Comparison of ENCODE assay signal across 12 cellular contexts in genomic region chr5:65262590-65263189, GRCh38.
A peak's percentile ranks its signal among the peaks of the same experiment; 100 is the strongest.
DNase-seq lines count a peak whose midpoint lies in the region; ATAC-seq and TF ChIP-seq lines count a peak whose summit lies in the region.
"Had no signal": no experiment of that assay in that cellular context is flagged by ENCODE, and none has a peak within 500 bp of the region (broad histone marks: within the 10 kb centered on the region; RNA-seq: fewer than 3 reads in every experiment).

No MANE protein-coding gene starts in this region.

- in situ Hi-C loops in astrocyte of the spinal cord (cut with HindIII; ENCODE audit: low sequenced_read_pairs): no loop called here

- peak; percentile 40 for ATAC-seq in stimulated activated naive CD8-positive, alpha-beta T cell treated with anti-CD3 and anti-CD28 coated beads, Interleukin-15, amount 100 ng/mL, for 72 hours
- ATAC-seq in stimulated activated naive CD8-positive, alpha-beta T cell treated with anti-CD3 and anti-CD28 coated beads, Interleukin-15, Interleukin-2, amounts not matched to agents 100 U/mL and 50 U/mL, for 24 hours: no peak
- ATAC-seq: activated T-cell treated with anti-CD3 and anti-CD28 coated beads, Interleukin-2, amount 50 U/mL, for 4 hours; foreskin keratinocyte had no signal

- H3K27me3 ChIP-seq in hepatocyte: no peaks in the 10 kb centered on the region
- H3K27me3 ChIP-seq: foreskin keratinocyte had no signal

- H3K4me1 ChIP-seq in hepatocyte (ENCODE audit: insufficient read depth): peaks cover 17% of the 10 kb centered on the region
- H3K4me1 ChIP-seq: foreskin keratinocyte, parathyroid adenoma had no signal

- peak overlapping the region; percentile 32 for H3K27ac ChIP-seq in hepatocyte
- H3K27ac ChIP-seq: foreskin keratinocyte, parathyroid adenoma had no signal

- H3K27ac Mint-ChIP-seq in stimulated activated naive CD8-positive, alpha-beta T cell treated with anti-CD3 and anti-CD28 coated beads, Interleukin-15, amount 100 ng/mL, for 72 hours: no peak overlapping the region

- no peak overlapping the region for H3K4me3 Mint-ChIP-seq in stimulated activated naive CD8-positive, alpha-beta T cell treated with anti-CD3 and anti-CD28 coated beads, Interleukin-15, amount 100 ng/mL, for 72 hours
- H3K4me3 Mint-ChIP-seq: activated T-cell treated with anti-CD3 and anti-CD28 coated beads, Interleukin-2, amount 50 U/mL, for 4 hours had no signal

- H3K9me3 Mint-ChIP-seq in stimulated activated naive CD8-positive, alpha-beta T cell treated with anti-CD3 and anti-CD28 coated beads, Interleukin-15, amount 100 ng/mL, for 72 hours: no peaks in the 10 kb centered on the region
- H3K9me3 Mint-ChIP-seq: activated T-cell treated with anti-CD3 and anti-CD28 coated beads, Interleukin-2, amount 50 U/mL, for 4 hours had no signal

- intact Hi-C loops in head of caudate nucleus (cut with DNase I): no loop called here

- H3K9me2 ChIP-seq in hepatocyte (replicated peaks; ENCODE audit: insufficient read depth): no peaks in the 10 kb centered on the region

- no peaks in the 10 kb centered on the region for H4K20me1 ChIP-seq in hepatocyte (ENCODE audit: insufficient read depth, poor library complexity, severe bottlenecking)

- no peak overlapping the region for H2AFZ ChIP-seq in hepatocyte
- H2AFZ ChIP-seq: parathyroid adenoma had no signal

- 37% methylated on average over 7 of the region's 7 CpGs for WGBS in hepatocyte (ENCODE audit: low lambda C conversion rate, missing lambda C conversion rate)

- no peaks in the 10 kb centered on the region for H3K9me3 ChIP-seq in hepatocyte (ENCODE audit: low read depth)

- DNase-seq in stimulated activated naive CD8-positive, alpha-beta T cell treated with anti-CD3 and anti-CD28 coated beads, Interleukin-15, amount 100 ng/mL, for 72 hours: no peak
- DNase-seq in stimulated activated naive CD8-positive, alpha-beta T cell treated with anti-CD3 and anti-CD28 coated beads, Interleukin-15, Interleukin-2, amounts not matched to agents 100 U/mL and 50 U/mL, for 24 hours: no peak
- peak; percentile 93 for DNase-seq in astrocyte of the spinal cord (ENCODE audit: low read depth, low spot score)
- DNase-seq in hepatocyte (ENCODE audit: low spot score): peak; percentile 46
- DNase-seq in activated CD4-positive, alpha-beta T cell treated with anti-CD3 and anti-CD28 coated beads, Interleukin-2, amount 50 U/mL, for 4 hours: no peak
- no peak for DNase-seq in head of caudate nucleus
- no peak for DNase-seq in NCI-H1092 treated with DMSO at 0.1 percent for 48 hours (lab: John Stamatoyannopoulos, UW)
- no peak for DNase-seq in SIG-M5 treated with dmso at 0.1 percent for 504 hours (lab: John Stamatoyannopoulos, UW; ENCODE audit: unreplicated experiment)
- DNase-seq: activated T-cell treated with anti-CD3 and anti-CD28 coated beads, Interleukin-2, amount 50 U/mL, for 4 hours; C1 segment of cervical spinal cord had no signal

- TF ChIP-seq CTCF in astrocyte of the spinal cord (IDR thresholded peaks at IDR 0.05; ENCODE audit: low read depth, low read length) (no peak), hepatocyte (IDR thresholded peaks at IDR 0.05; ENCODE audit: poor library complexity) (no peak)

- peak overlapping the region; percentile 71 for H3K4me2 ChIP-seq in hepatocyte

- H3K36me3 ChIP-seq in hepatocyte (replicated peaks; ENCODE audit: insufficient read depth, low read depth): no peaks in the 10 kb centered on the region

- no peaks in the 10 kb centered on the region for H3K79me2 ChIP-seq in hepatocyte
- H3K79me2 ChIP-seq: parathyroid adenoma had no signal

- H3K4me1 Mint-ChIP-seq in stimulated activated naive CD8-positive, alpha-beta T cell treated with anti-CD3 and anti-CD28 coated beads, Interleukin-15, amount 100 ng/mL, for 72 hours: peaks cover 6% of the 10 kb centered on the region

- H3K4me3 ChIP-seq in astrocyte of the spinal cord (ENCODE audit: low read depth, low read length) (no peak overlapping the region), hepatocyte (no peak overlapping the region)

- no peaks in the 10 kb centered on the region for H3K27me3 Mint-ChIP-seq in stimulated activated naive CD8-positive, alpha-beta T cell treated with anti-CD3 and anti-CD28 coated beads, Interleukin-15, amount 100 ng/mL, for 72 hours

Comparison
In these comparisons a context has a peak if more than half of its experiments do, and no peak if none do; other contexts are left out.
1. DNase-seq: peak in astrocyte of the spinal cord (single experiment) and hepatocyte (single experiment); none in stimulated activated naive CD8-positive, alpha-beta T cell treated with anti-CD3 and anti-CD28 coated beads, Interleukin-15, amount 100 ng/mL, for 72 hours (0 of 2), stimulated activated naive CD8-positive, alpha-beta T cell treated with anti-CD3 and anti-CD28 coated beads, Interleukin-15, Interleukin-2, amounts not matched to agents 100 U/mL and 50 U/mL, for 24 hours (single experiment), activated CD4-positive, alpha-beta T cell treated with anti-CD3 and anti-CD28 coated beads, Interleukin-2, amount 50 U/mL, for 4 hours (0 of 2), head of caudate nucleus (0 of 42), NCI-H1092 treated with DMSO at 0.1 percent for 48 hours (single experiment) and SIG-M5 treated with dmso at 0.1 percent for 504 hours (single experiment).